In genomic region chr5:163453705-163454104, GRCh38 we compare ENCODE assay signal across 19 cellular contexts. TPM values are rescaled to one million over a fixed set of nuclear protein-coding genes. Genes with fewer than 3 reads are reported as not detected.
DNase-seq lines count a peak whose midpoint lies in the region; ATAC-seq and TF ChIP-seq lines count a peak whose summit lies in the region.
"Had no signal": no experiment of that assay in that cellular context is flagged by ENCODE, and none has a peak within 500 bp of the region (broad histone marks: within the 10 kb centered on the region; RNA-seq: fewer than 3 reads in every experiment).

No MANE protein-coding gene starts in this region.

- intact Hi-C loops in dorsolateral prefrontal cortex (cut with DNase I) (no loop called here), sciatic nerve (cut with DNase I) (no loop called here)

- H3K4me1 ChIP-seq in Karpas-422 (ENCODE audit: low read length) (peaks cover 39% of the 10 kb centered on the region), mesenchymal stem cell (ENCODE audit: control insufficient read depth, insufficient read depth, low read depth, low read length) (peaks cover 3% of the 10 kb centered on the region)

- no peak overlapping the region for H2BK12ac ChIP-seq in mesenchymal stem cell (ENCODE audit: low read length in 2 of 2)

- H3K9me2 ChIP-seq in Karpas-422 (replicated peaks; ENCODE audit: insufficient read depth, low read length): no peaks in the 10 kb centered on the region

- DNase-seq in EL: peak; percentile 28
- no peak for DNase-seq in Karpas-422
- DNase-seq in dorsolateral prefrontal cortex: no peak
- peak; percentile 37 for DNase-seq in mesenchymal stem cell
- no peak for DNase-seq in sciatic nerve (ENCODE audit: low spot score)
- no peak for DNase-seq in glutamatergic neuron
- DNase-seq in GM13976 (ENCODE audit: low spot score): no peak
- DNase-seq: AML-193, COR-L47, H9, NCI-H1417, NCI-H1930, NCI-H2171, NCI-H446 treated with DMSO at 0.1 percent for 48 hours, NCI-H748 treated with DMSO at 0.1 percent for 48 hours had no signal

- no peak overlapping the region for H3K27ac Mint-ChIP-seq in glutamatergic neuron (ENCODE audit: unreplicated experiment)
- H3K27ac Mint-ChIP-seq: H9 had no signal

- H3K9ac ChIP-seq in Karpas-422 (ENCODE audit: low read length) (no peak overlapping the region), mesenchymal stem cell (ENCODE audit: low read length) (no peak overlapping the region)

- no peak overlapping the region for H2BK120ac ChIP-seq in mesenchymal stem cell (ENCODE audit: low read depth, low read length)

- peaks cover 39% of the 10 kb centered on the region for H3K79me2 ChIP-seq in Karpas-422 (ENCODE audit: low read length)

- H3K4me1 Mint-ChIP-seq in glutamatergic neuron (ENCODE audit: low read depth, unreplicated experiment): no peaks in the 10 kb centered on the region

- in situ Hi-C loops in GM13976 (cut with MboI; ENCODE audit: low sequenced_read_pairs, unreplicated experiment): no loop called here

- H3K4me3 ChIP-seq in Karpas-422 (ENCODE audit: low read length) (no peak overlapping the region; the same call in 1 of the 2 replicates), dorsolateral prefrontal cortex (no peak overlapping the region), mesenchymal stem cell (ENCODE audit: insufficient read depth in 1 of 2, low read depth in 1 of 2, low read length in 2 of 2) (no peak overlapping the region)
- H3K4me3 ChIP-seq: A549 had no signal

- H2BK5ac ChIP-seq in mesenchymal stem cell (ENCODE audit: low read depth, low read length, poor library complexity, severe bottlenecking): no peak overlapping the region

- H3K36me3 Mint-ChIP-seq in glutamatergic neuron (ENCODE audit: unreplicated experiment): peaks cover 4% of the 10 kb centered on the region

- H3K36me3 ChIP-seq in Karpas-422 (ENCODE audit: insufficient read depth, low read length) (peaks cover 41% of the 10 kb centered on the region), mesenchymal stem cell (ENCODE audit: control insufficient read depth in 1 of 2, insufficient read depth in 2 of 2, low read depth in 1 of 2, low read length in 2 of 2) (peaks cover 7 to 60% of the 10 kb centered on the region in 2 experiments)

- WGBS in mesenchymal stem cell: no CpG with 5 or more reads among the region's 1 CpG

- no peaks in the 10 kb centered on the region for H3K79me1 ChIP-seq in mesenchymal stem cell (replicated peaks; ENCODE audit: low read length, poor library complexity, severe bottlenecking)

- H3K27me3 Mint-ChIP-seq in glutamatergic neuron (ENCODE audit: unreplicated experiment): no peaks in the 10 kb centered on the region

- no peak overlapping the region for H3K18ac ChIP-seq in mesenchymal stem cell (ENCODE audit: low read depth in 1 of 2, low read length in 2 of 2)

- H3K9me3 Mint-ChIP-seq in glutamatergic neuron (ENCODE audit: unreplicated experiment): no peaks in the 10 kb centered on the region
- H3K9me3 Mint-ChIP-seq: H9 had no signal

- ATAC-seq in HG03354 (IDR thresholded peaks at IDR 0.05; ENCODE audit: poor library complexity, severe bottlenecking, unreplicated experiment) (no peak), sciatic nerve (no peak)
- ATAC-seq: A549 had no signal

- H2AFZ ChIP-seq in Karpas-422 (ENCODE audit: low read length) (no peak overlapping the region), mesenchymal stem cell (ENCODE audit: low read depth, low read length) (no peak overlapping the region)

- no peak overlapping the region for H4K8ac ChIP-seq in mesenchymal stem cell (ENCODE audit: low read length)

- H4K91ac ChIP-seq in mesenchymal stem cell (ENCODE audit: low read length): no peak overlapping the region

- no peak overlapping the region for H2BK15ac ChIP-seq in mesenchymal stem cell (ENCODE audit: low read depth, poor library complexity, severe bottlenecking)

- H3K27me3 ChIP-seq in Karpas-422 (ENCODE audit: low read length) (no peaks in the 10 kb centered on the region), dorsolateral prefrontal cortex (no peaks in the 10 kb centered on the region), mesenchymal stem cell (ENCODE audit: control insufficient read depth in 1 of 2, insufficient read depth in 1 of 2, low read length in 2 of 2) (no peaks in the 10 kb centered on the region)

- no peak overlapping the region for H3K23ac ChIP-seq in mesenchymal stem cell (ENCODE audit: low read length in 2 of 2)

- H3K4ac ChIP-seq in mesenchymal stem cell (ENCODE audit: low read depth in 1 of 2, low read length in 2 of 2): no peak overlapping the region

- no peak overlapping the region for H3K14ac ChIP-seq in mesenchymal stem cell (ENCODE audit: low read length in 2 of 2)

- H3K27ac ChIP-seq in Karpas-422 (ENCODE audit: low read length) (peak overlapping the region; percentile 64), dorsolateral prefrontal cortex (peak overlapping the region in 36 of 59 donors; percentile 0 to 55 (median 32)), mesenchymal stem cell (ENCODE audit: low read length, poor library complexity, severe bottlenecking) (no peak overlapping the region)
- H3K27ac ChIP-seq: A549, HL-60 had no signal

- H4K20me1 ChIP-seq in Karpas-422 (ENCODE audit: insufficient read depth, low read depth, low read length): no peaks in the 10 kb centered on the region

- no peak overlapping the region for H3K4me3 Mint-ChIP-seq in glutamatergic neuron (ENCODE audit: unreplicated experiment)
- H3K4me3 Mint-ChIP-seq: CD14-positive monocyte, H9 had no signal

- H3K9me3 ChIP-seq in Karpas-422 (ENCODE audit: low read length) (no peaks in the 10 kb centered on the region), mesenchymal stem cell (ENCODE audit: control insufficient read depth, low read length) (no peaks in the 10 kb centered on the region)
- H3K9me3 ChIP-seq: A549 had no signal

- H2AK5ac ChIP-seq in mesenchymal stem cell (ENCODE audit: low read length, severe bottlenecking): no peak overlapping the region

- TF ChIP-seq CTCF in dorsolateral prefrontal cortex (IDR thresholded peaks at IDR 0.05 in 54 of 56, conservative IDR thresholded peaks at IDR 0.05 in 2 of 56; ENCODE audit: low read depth in 1 of 56, partially characterized antibody in 56 of 56) (no peak), glutamatergic neuron (IDR thresholded peaks at IDR 0.05; ENCODE audit: partially characterized antibody, unreplicated experiment) (no peak), GM13976 (IDR thresholded peaks at IDR 0.05; ENCODE audit: borderline replicate concordance, control extremely low read depth, extremely low read depth, insufficient read depth, missing control alignments) (no peak)

- H3K4me2 ChIP-seq in Karpas-422 (ENCODE audit: low read depth, low read length, poor library complexity, severe bottlenecking) (peak overlapping the region; percentile 38), mesenchymal stem cell (ENCODE audit: low read length, poor library complexity, severe bottlenecking) (no peak overlapping the region)
- H3K4me2 ChIP-seq: A549 had no signal

RNA-seq across cellular contexts. Expression of gene NUDCD2, which starts 6.2 kb away (rescaled TPM):
- total RNA-seq in Karpas-422 (2014; rRNA removed; shearing (Covaris generic); ENCODE audit: low replicate concordance): 15.5 and 29.4 TPM in 2 replicates
- 10 to 100 TPM; 24.1 to 54.3 (median 33.8) TPM for total RNA-seq in dorsolateral prefrontal cortex
- polyA plus RNA-seq in mesenchymal stem cell (2013, experiment 1 of 2): 9.8 TPM
- 10.9 TPM for polyA plus RNA-seq in mesenchymal stem cell (2013, experiment 2 of 2)
- total RNA-seq in sciatic nerve: 23.0 TPM
- total RNA-seq in glutamatergic neuron (ENCODE audit: unreplicated experiment): 19.2 TPM

RNA-seq across cellular contexts. Expression of gene HMMR, which starts 6.7 kb away (rescaled TPM):
- total RNA-seq in Karpas-422 (2014; rRNA removed; shearing (Covaris generic); ENCODE audit: low replicate concordance): 37.6 and 80.5 TPM in 2 replicates
- 1 to 10 TPM in 23 of 120 experiments, under 1 TPM in 87, not detected in 10; 0.15 to 2.6 (median 0.63) TPM for total RNA-seq in dorsolateral prefrontal cortex
- polyA plus RNA-seq in mesenchymal stem cell (2013, experiment 1 of 2): 4.8 TPM
- 4.5 TPM for polyA plus RNA-seq in mesenchymal stem cell (2013, experiment 2 of 2)
- total RNA-seq in sciatic nerve: 0.85 TPM
- 7.4 TPM for total RNA-seq in glutamatergic neuron (ENCODE audit: unreplicated experiment)

RNA-seq across cellular contexts. Expression of gene CCNG1, which starts 16.3 kb away (rescaled TPM):
- total RNA-seq in Karpas-422 (2014; rRNA removed; shearing (Covaris generic); ENCODE audit: low replicate concordance): 109 and 270 TPM in 2 replicates
- total RNA-seq in dorsolateral prefrontal cortex (10 to 100 TPM; 30.0 to 88.2 (median 49.4) TPM), sciatic nerve (114 TPM), glutamatergic neuron (ENCODE audit: unreplicated experiment) (149 TPM)
- polyA plus RNA-seq in mesenchymal stem cell (2013, experiment 1 of 2): 162 TPM
- polyA plus RNA-seq in mesenchymal stem cell (2013, experiment 2 of 2): 165 TPM

RNA-seq across cellular contexts. Expression of gene MAT2B, which starts 51.7 kb away (rescaled TPM):
- 47.6 and 72.5 TPM in 2 replicates for total RNA-seq in Karpas-422 (2014; rRNA removed; shearing (Covaris generic); ENCODE audit: low replicate concordance)
- total RNA-seq in dorsolateral prefrontal cortex (10 to 100 TPM; 35.8 to 90.1 (median 67.1) TPM), sciatic nerve (38.3 TPM), glutamatergic neuron (ENCODE audit: unreplicated experiment) (23.1 TPM)
- 35.4 TPM for polyA plus RNA-seq in mesenchymal stem cell (2013, experiment 1 of 2)
- polyA plus RNA-seq in mesenchymal stem cell (2013, experiment 2 of 2): 37.9 TPM

Comparison
In these comparisons a context has a peak if more than half of its experiments do, and no peak if none do; other contexts are left out.
1. DNase-seq: peak in EL (single experiment) and mesenchymal stem cell (single experiment); none in Karpas-422 (single experiment), dorsolateral prefrontal cortex (0 of 10), sciatic nerve (single experiment), glutamatergic neuron (single experiment) and GM13976 (single experiment).